15 cellular contexts compared by ENCODE assay signal in genomic region chr11:95884364-95884763, GRCh38. TPM values are rescaled to one million over a fixed set of nuclear protein-coding genes. Genes with fewer than 3 reads are reported as not detected.
A peak's percentile ranks its signal among the peaks of the same experiment; 100 is the strongest.
DNase-seq lines count a peak whose midpoint lies in the region; ATAC-seq and TF ChIP-seq lines count a peak whose summit lies in the region.
"Had no signal": no experiment of that assay in that cellular context is flagged by ENCODE, and none has a peak within 500 bp of the region (broad histone marks: within the 10 kb centered on the region; RNA-seq: fewer than 3 reads in every experiment).

No MANE protein-coding gene starts in this region.

- no peak overlapping the region for H3K9ac ChIP-seq in mesendoderm (ENCODE audit: low read length)

- H2BK120ac ChIP-seq in mesendoderm (ENCODE audit: low read depth, low read length): no peak overlapping the region

- DNase-seq in EH (ENCODE audit: low read depth) (peak; percentile 66), PC-9 (peak in 1 of 2 experiments; percentile 32), epithelial cell of proximal tubule (ENCODE audit: low read depth) (peak; percentile 53), osteoblast (ENCODE audit: insufficient read length, low spot score, missing footprints) (no peak), mesendoderm (no peak), left ventricle myocardium superior (no peak), tibial artery (no peak), sigmoid colon (no peak)
- DNase-seq: activated CD4-positive, alpha-beta memory T cell treated with anti-CD3 and anti-CD28 coated beads, Interleukin-2, amount 10 ng/mL, durations not matched to agents 7 days and 5 days; C1 segment of cervical spinal cord; NCI-H1417; NCI-H524; Right ventricle myocardium superior; uterus had no signal

- intact Hi-C loops in PC-9 (cut with micrococcal nuclease; ENCODE audit: unreplicated experiment) (no loop called here), left ventricle myocardium superior (cut with micrococcal nuclease) (no loop called here), tibial artery (cut with DNase I; ENCODE audit: low total_unique reads) (no loop called here), sigmoid colon (cut with DNase I) (no loop called here)

- no peak for TF ChIP-seq POLR2A in sigmoid colon (IDR thresholded peaks at IDR 0.05)

- no peak overlapping the region for H3K4ac ChIP-seq in mesendoderm (ENCODE audit: low read depth, low read length)

- H3K36me3 ChIP-seq in PC-9 (ENCODE audit: low read depth) (peaks cover 49% of the 10 kb centered on the region), osteoblast (ENCODE audit: insufficient read depth, low read length) (peaks cover 28% of the 10 kb centered on the region), mesendoderm (ENCODE audit: control insufficient read depth, insufficient read depth, low read length) (no peaks in the 10 kb centered on the region), tibial artery (peaks cover 8 to 32% (median 30%) of the 10 kb centered on the region in 3 donors), sigmoid colon (peaks cover 0 to 27% (median 0%) of the 10 kb centered on the region in 4 donors)
- H3K36me3 ChIP-seq: uterus had no signal

- H3K4me1 ChIP-seq in PC-9 (replicated peaks; ENCODE audit: insufficient read depth): no peaks in the 10 kb centered on the region; the same call in 1 of the 2 replicates
- H3K4me1 ChIP-seq in osteoblast (ENCODE audit: insufficient read depth, low read length): peaks cover 14% of the 10 kb centered on the region
- H3K4me1 ChIP-seq in mesendoderm (ENCODE audit: control insufficient read depth, low read depth, low read length): no peaks in the 10 kb centered on the region
- H3K4me1 ChIP-seq in tibial artery: peaks cover 0 to 7% (median 0%) of the 10 kb centered on the region in 4 donors
- no peaks in the 10 kb centered on the region for H3K4me1 ChIP-seq in sigmoid colon
- H3K4me1 ChIP-seq: uterus had no signal

- H3K27me3 ChIP-seq in PC-9 (ENCODE audit: insufficient read depth, low read depth) (no peaks in the 10 kb centered on the region), osteoblast (ENCODE audit: insufficient read depth, low read length) (no peaks in the 10 kb centered on the region), mesendoderm (ENCODE audit: insufficient read depth, low read length, poor library complexity) (no peaks in the 10 kb centered on the region), tibial artery (no peaks in the 10 kb centered on the region), sigmoid colon (no peaks in the 10 kb centered on the region)
- H3K27me3 ChIP-seq: cardiac muscle cell, uterus had no signal

- no peak for TF ChIP-seq CTCF in PC-9 (conservative IDR thresholded peaks at IDR 0.05)
- no peak for TF ChIP-seq CTCF in epithelial cell of proximal tubule (conservative IDR thresholded peaks at IDR 0.05; ENCODE audit: low read depth, low read length)
- TF ChIP-seq CTCF in osteoblast (IDR thresholded peaks at IDR 0.05; ENCODE audit: extremely low read depth, low read depth, low read length): no peak
- no peak for TF ChIP-seq CTCF in tibial artery (IDR thresholded peaks at IDR 0.05)
- no peak for TF ChIP-seq CTCF in sigmoid colon (IDR thresholded peaks at IDR 0.05)

- 0 out of 2 replicates have a peak, but pooled peaks cover 1% of the 10 kb centered on the region for H3K9me3 ChIP-seq in PC-9 (ENCODE audit: insufficient read depth, low read depth)
- no peaks in the 10 kb centered on the region for H3K9me3 ChIP-seq in osteoblast (ENCODE audit: low read depth, low read length)
- no peaks in the 10 kb centered on the region for H3K9me3 ChIP-seq in tibial artery
- H3K9me3 ChIP-seq in sigmoid colon: no peaks in the 10 kb centered on the region
- H3K9me3 ChIP-seq: uterus had no signal

- no peak for TF ChIP-seq EP300 in sigmoid colon (IDR thresholded peaks at IDR 0.05)

- H3K27ac ChIP-seq in PC-9 (0 out of 2 replicates have a peak overlapping the region, but pooled peaks have one; percentile 4), osteoblast (ENCODE audit: low read depth, low read length) (peak overlapping the region; percentile 33), mesendoderm (ENCODE audit: low read depth, low read length) (no peak overlapping the region), tibial artery (no peak overlapping the region), sigmoid colon (no peak overlapping the region)
- H3K27ac ChIP-seq: cardiac muscle cell, uterus had no signal

- no peak overlapping the region for H2AFZ ChIP-seq in PC-9
- no peak overlapping the region for H2AFZ ChIP-seq in osteoblast (ENCODE audit: low read length)

- peaks cover 9% of the 10 kb centered on the region; the same call in 1 of the 2 replicates for H3K79me2 ChIP-seq in PC-9 (ENCODE audit: low read depth)
- H3K79me2 ChIP-seq in osteoblast (ENCODE audit: insufficient read depth, low read length): peaks cover 19% of the 10 kb centered on the region
- no peaks in the 10 kb centered on the region for H3K79me2 ChIP-seq in mesendoderm (ENCODE audit: control insufficient read depth, insufficient read depth, low read length)

- H3K4me3 ChIP-seq in PC-9 (no peak overlapping the region), epithelial cell of proximal tubule (ENCODE audit: low read depth, low read length) (no peak overlapping the region), osteoblast (ENCODE audit: insufficient read depth, low read length) (no peak overlapping the region), mesendoderm (ENCODE audit: low read length) (no peak overlapping the region), tibial artery (no peak overlapping the region), sigmoid colon (no peak overlapping the region)
- H3K4me3 ChIP-seq: cardiac muscle cell, uterus had no signal

- no TSS peak for BruUV-seq in PC-9 (replicated peaks; lab: Mats Ljungman, UMichigan)

- no peak overlapping the region for H2BK5ac ChIP-seq in mesendoderm (ENCODE audit: low read length)

- H3K23ac ChIP-seq in mesendoderm (ENCODE audit: low read length): no peak overlapping the region

- H3K9me2 ChIP-seq in PC-9 (ENCODE audit: insufficient read depth): no peaks in the 10 kb centered on the region

- H3K79me1 ChIP-seq in mesendoderm (ENCODE audit: low read length): peaks cover 1% of the 10 kb centered on the region

- POLR2A ChIA-PET in PC-9 (lab: Charles Lee; ENCODE audit: unreplicated experiment): interaction anchor here (0.5 to 0.8 kb wide), 3 partner anchors 271 to 1589 kb away, joined by 3 to 12 read pairs (median 5); no protein-coding TSS in a partner anchor

- H4K20me1 ChIP-seq in PC-9 (ENCODE audit: insufficient read depth) (no peaks in the 10 kb centered on the region), osteoblast (ENCODE audit: insufficient read depth, low read length) (no peaks in the 10 kb centered on the region)

- WGBS in mesendoderm (ENCODE audit: extremely low coverage, insufficient coverage, low lambda C conversion rate): no CpG with 5 or more reads among the region's 1 CpG
- 90 to 92% methylated on average over 1 of the region's 1 CpG for WGBS in sigmoid colon, 2 donors

- H2BK15ac ChIP-seq in mesendoderm (replicated peaks; ENCODE audit: low read depth): no peak overlapping the region

- H3K4me2 ChIP-seq in PC-9 (no peak overlapping the region), osteoblast (ENCODE audit: insufficient read depth, low read length) (peak overlapping the region; percentile 37), mesendoderm (ENCODE audit: low read length) (no peak overlapping the region)

- no peak overlapping the region for H2AK5ac ChIP-seq in mesendoderm (ENCODE audit: low read length)

- 0 out of 2 replicates have a peak, but pooled peaks cover 4% of the 10 kb centered on the region for H3F3A ChIP-seq in PC-9 (ENCODE audit: insufficient read depth, low read depth)

- no peak overlapping the region for H4K5ac ChIP-seq in mesendoderm (ENCODE audit: low read length)

- no peak overlapping the region for H3K18ac ChIP-seq in mesendoderm (ENCODE audit: low read length)

- H4K8ac ChIP-seq in mesendoderm (ENCODE audit: low read depth, low read length): no peak overlapping the region

- H3K56ac ChIP-seq in mesendoderm (ENCODE audit: low read length): no peak overlapping the region

- CTCF ChIA-PET in PC-9 (lab: Charles Lee): no interaction called here

- no peak for ATAC-seq in left ventricle myocardium superior

RNA-seq across cellular contexts. Expression of gene MTMR2, which starts 39.5 kb away (rescaled TPM):
- total RNA-seq in PC-9 (2021) (41.6 and 60.7 TPM in 2 replicates), epithelial cell of proximal tubule (32.6 and 34.9 TPM in 2 replicates), osteoblast (44.9 and 45.7 TPM in 2 replicates), left ventricle myocardium superior (17.3 TPM), sigmoid colon (10 to 100 TPM; 17.6 to 33.7 (median 24.0) TPM)
- polyA plus RNA-seq in mesendoderm (2013, experiment 1 of 2): 51.7 TPM
- polyA plus RNA-seq in mesendoderm (2013, experiment 2 of 2): 51.3 TPM
- 10 to 100 TPM; 13.9 to 16.2 (median 15.7) TPM for polyA plus RNA-seq in sigmoid colon

Comparison
In these comparisons a context has a peak if more than half of its experiments do, and no peak if none do; other contexts are left out.
1. DNase-seq: peak in EH (single experiment) and epithelial cell of proximal tubule (single experiment); none in osteoblast (single experiment), mesendoderm (single experiment), left ventricle myocardium superior (single experiment), tibial artery (0 of 2) and sigmoid colon (single experiment).
2. H3K27ac ChIP-seq: peak in PC-9 (single experiment) and osteoblast (single experiment); none in mesendoderm (single experiment), tibial artery (0 of 2) and sigmoid colon (0 of 4).